ENCODE assay signal across 1 cellular context in genomic region chr4:2891294-2891693, GRCh38.
TF ChIP-seq lines count a peak whose summit lies in the region.

No MANE protein-coding gene starts in this region.

TF ChIP-seq in IMR-90, 13 proteins besides CTCF, POLR2A, EP300 and RAD21 (continued from another document):
- TF ChIP-seq SMC3 (IDR thresholded peaks at IDR 0.05; ENCODE audit: low read depth, low read length) (no peak), BHLHE40 (IDR thresholded peaks at IDR 0.05; ENCODE audit: low read depth, low read length) (no peak), MAFK (IDR thresholded peaks at IDR 0.05; ENCODE audit: low read depth, low read length) (peak; percentile 88), NFE2L2 (IDR thresholded peaks at IDR 0.05; ENCODE audit: low read depth, low read length) (peak; percentile 39; the same call in 1 of the 2 replicates)
